ENCODE assay signal across 15 cellular contexts in genomic region chr1:211543003-211543402, GRCh38. TPM values are rescaled to one million over a fixed set of nuclear protein-coding genes. Genes with fewer than 3 reads are reported as not detected.
A peak's percentile ranks its signal among the peaks of the same experiment; 100 is the strongest.
DNase-seq lines count a peak whose midpoint lies in the region; ATAC-seq and TF ChIP-seq lines count a peak whose summit lies in the region.
"Had no signal": no experiment of that assay in that cellular context is flagged by ENCODE, and none has a peak within 500 bp of the region (broad histone marks: within the 10 kb centered on the region; RNA-seq: fewer than 3 reads in every experiment).

No MANE protein-coding gene starts in this region.

- H3K4me3 ChIP-seq in PC-3 (ENCODE audit: low read length): no peak overlapping the region
- no peak overlapping the region for H3K4me3 ChIP-seq in transverse colon
- H3K4me3 ChIP-seq: BLaER1, MG63 had no signal

- CTCF ChIA-PET in PC-3 (lab: Charles Lee): no interaction called here

- no peak for TF ChIP-seq EP300 in transverse colon (IDR thresholded peaks at IDR 0.05; ENCODE audit: low read depth)

- WGBS in transverse colon (ENCODE audit: low coverage in 1 of 2), 2 donors: 49 to 80% methylated on average over 1 to 3 of the region's 3 CpGs

- BruUV-seq in PC-3 (replicated peaks; lab: Mats Ljungman, UMichigan): no TSS peak

- no peak for TF ChIP-seq POLR2A in transverse colon (IDR thresholded peaks at IDR 0.05)

- H3K9ac ChIP-seq in PC-3 (ENCODE audit: low read length): no peak overlapping the region
- H3K9ac ChIP-seq: BLaER1 had no signal

- H3K4me2 ChIP-seq in PC-3 (ENCODE audit: low read length): no peak overlapping the region
- H3K4me2 ChIP-seq: BLaER1 had no signal

- TF ChIP-seq CTCF in PC-3 (conservative IDR thresholded peaks at IDR 0.05; ENCODE audit: low read depth, low read length): no peak
- TF ChIP-seq CTCF in transverse colon (IDR thresholded peaks at IDR 0.05): no peak
- TF ChIP-seq CTCF in GM20000 (IDR thresholded peaks at IDR 0.05; ENCODE audit: extremely low read depth, missing control alignments): no peak

- H2AFZ ChIP-seq in PC-3 (ENCODE audit: low read length): no peak overlapping the region

- H3K4me1 ChIP-seq in PC-3 (ENCODE audit: insufficient read depth, low read length) (peaks cover 10% of the 10 kb centered on the region; the same call in 1 of the 2 replicates), transverse colon (peaks cover 0 to 8% (median 4%) of the 10 kb centered on the region in 4 donors)

- H3F3A ChIP-seq in PC-3 (ENCODE audit: low read length, unreplicated experiment): no peaks in the 10 kb centered on the region

- H3K27ac ChIP-seq in PC-3 (ENCODE audit: low read length) (no peak overlapping the region), transverse colon (no peak overlapping the region)
- H3K27ac ChIP-seq: 22Rv1, BLaER1 had no signal

- H3K36me3 ChIP-seq in PC-3 (ENCODE audit: low read depth, low read length): no peaks in the 10 kb centered on the region
- H3K36me3 ChIP-seq in transverse colon: no peaks in the 10 kb centered on the region
- H3K36me3 ChIP-seq: BLaER1, MG63 had no signal

- intact Hi-C loops in PC-3 (cut with micrococcal nuclease) (no loop called here), left colon (cut with DNase I, micrococcal nuclease) (no loop called here), transverse colon (cut with DNase I; ENCODE audit: low total_unique reads) (no loop called here)

- DNase-seq in DMS53 (lab: John Stamatoyannopoulos, UW) (peak; percentile 13), DMS53 treated with DMSO at 0.1 percent for 48 hours (lab: John Stamatoyannopoulos, UW; ENCODE audit: unreplicated experiment) (no peak), PC-3 (peak; percentile 22), left colon (peak in 1 of 2 donors; percentile 38), transverse colon (peak; percentile 19), GM20000 (ENCODE audit: low spot score) (no peak)
- DNase-seq: KG1, MG63, NCI-H1105, NCI-H1694 treated with DMSO at 0.1 percent for 48 hours, NCI-H774 had no signal

- H3K9me3 ChIP-seq in PC-3 (ENCODE audit: low read length): no peaks in the 10 kb centered on the region
- no peaks in the 10 kb centered on the region for H3K9me3 ChIP-seq in transverse colon
- H3K9me3 ChIP-seq: MG63 had no signal

- in situ Hi-C loops in transverse colon (cut with MboI; ENCODE audit: low pct_ligation_motif_present in 1 of 4, low pct_unique_long_range_greater_than_20kb in 1 of 4, low sequenced_read_pairs in 3 of 4): no loop called here

- ATAC-seq in PC-3: peak; percentile 40; the same call in 1 of the 2 replicates
- peak; percentile 84 for ATAC-seq in left colon
- ATAC-seq in activated CD4-positive, CD25-positive, alpha-beta regulatory T cell treated with anti-CD3 and anti-CD28 coated beads, Interleukin-2, amount 50 U/mL, for 24 hours: no peak
- no peak for ATAC-seq in GM21360 (IDR thresholded peaks at IDR 0.05; ENCODE audit: unreplicated experiment)

- POLR2A ChIA-PET in PC-3 (lab: Charles Lee; ENCODE audit: unreplicated experiment): no interaction called here

- no peaks in the 10 kb centered on the region for H3K27me3 ChIP-seq in PC-3 (ENCODE audit: low read length)
- no peaks in the 10 kb centered on the region for H3K27me3 ChIP-seq in transverse colon
- H3K27me3 ChIP-seq: BLaER1, MG63 had no signal

- H4K20me1 ChIP-seq in PC-3 (ENCODE audit: low read length): no peaks in the 10 kb centered on the region
- H4K20me1 ChIP-seq: BLaER1 had no signal

- no peaks in the 10 kb centered on the region for H3K9me2 ChIP-seq in PC-3 (replicated peaks; ENCODE audit: low read length)

- H3K79me2 ChIP-seq in PC-3 (ENCODE audit: low read length): no peaks in the 10 kb centered on the region

RNA-seq across cellular contexts. Expression of gene SLC30A1, which starts 36.0 kb away (rescaled TPM):
- 6.7 and 8.2 TPM in 2 replicates for total RNA-seq in PC-3 (2014; rRNA removed)
- total RNA-seq in left colon: 10 to 100 TPM; 16.6 to 33.1 TPM
- total RNA-seq in transverse colon: 10 to 100 TPM; 14.5 to 42.3 (median 26.0) TPM

RNA-seq across cellular contexts. Expression of gene RD3, which starts 51.0 kb away (rescaled TPM):
- total RNA-seq in PC-3 (2014; rRNA removed) (not detected in 2 replicates), left colon (not detected), transverse colon (not detected)

Comparison
In these comparisons a context has a peak if more than half of its experiments do, and no peak if none do; other contexts are left out.
1. DNase-seq: peak in DMS53 (single experiment), PC-3 (single experiment) and transverse colon (single experiment); none in DMS53 treated with DMSO at 0.1 percent for 48 hours (single experiment) and GM20000 (single experiment).
2. ATAC-seq: peak in PC-3 (single experiment) and left colon (single experiment); none in activated CD4-positive, CD25-positive, alpha-beta regulatory T cell treated with anti-CD3 and anti-CD28 coated beads, Interleukin-2, amount 50 U/mL, for 24 hours (0 of 2) and GM21360 (single experiment).